ENCODE assay signal across 11 cellular contexts in the genomic region with DNA sequence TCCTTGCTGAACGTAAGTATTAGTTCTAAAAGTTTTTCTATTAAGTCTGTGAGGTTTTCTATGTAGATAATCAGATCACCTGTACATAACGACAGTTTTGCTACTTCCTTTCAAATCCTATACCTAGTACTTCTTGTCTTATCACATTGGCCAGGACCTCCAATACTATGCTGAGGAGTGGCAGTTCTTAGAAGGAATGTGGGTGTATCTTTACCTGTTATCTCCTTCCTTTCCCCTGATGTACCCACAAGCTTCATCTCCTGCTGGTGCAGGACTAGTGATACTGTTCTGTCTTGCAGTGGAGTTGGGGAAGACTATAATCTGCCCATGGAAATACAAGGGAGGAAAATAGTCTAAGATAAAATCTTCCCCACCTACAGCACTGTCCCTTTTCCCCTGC.
"Had no signal": no experiment of that assay in that cellular context is flagged by ENCODE, and none has a peak within 500 bp of the region (broad histone marks: within the 10 kb centered on the region; RNA-seq: fewer than 3 reads in every experiment).

No MANE protein-coding gene starts in this region.

- H3K9me3 Mint-ChIP-seq: GM23338, H9, HFFc6 had no signal

- ATAC-seq: GM23338, HCT116 had no signal

- H3K9ac ChIP-seq: GM23248 had no signal

- H3K27ac ChIP-seq: GM23248 had no signal

- H3K27ac Mint-ChIP-seq: GM23338, H9, HFFc6 had no signal

- FAIRE-seq: H1, H54 had no signal

- H3K4me2 ChIP-seq: GM23338 had no signal

- H2AFZ ChIP-seq: GM23338 had no signal

- H3K36me3 ChIP-seq: HAP-1 had no signal

- H3K4me3 ChIP-seq: GM23248, GM23338, HAP-1 had no signal

- H3K4me3 Mint-ChIP-seq: GM23338, H9, HFFc6 had no signal

- H3K9me3 ChIP-seq: HAP-1 had no signal

- DNase-seq: GM23248, GOT3, H7, H9, HCEC 1CT, HFFc6 had no signal
